ENCODE assay signal across 1 cellular context in genomic region chr9:96420468-96421219, GRCh38.
A peak's percentile ranks its signal among the peaks of the same experiment; 100 is the strongest.
TF ChIP-seq lines count a peak whose summit lies in the region.

No MANE protein-coding gene starts in this region.

TF ChIP-seq in GM12878, 131 proteins besides CTCF, POLR2A, EP300 and RAD21 (continued from another document and continues in another):
- peak; percentile 100 for TF ChIP-seq ZNF687 (IDR thresholded peaks at IDR 0.05)
- peak; percentile 43; the same call in 1 of the 2 replicates for TF ChIP-seq NBN (IDR thresholded peaks at IDR 0.05)
- no peak for TF ChIP-seq ELK1 (IDR thresholded peaks at IDR 0.05; ENCODE audit: low read depth, low read length)
- no peak for TF ChIP-seq RUNX3 (IDR thresholded peaks at IDR 0.05; ENCODE audit: low read length)
- TF ChIP-seq CEBPB (IDR thresholded peaks at IDR 0.05; ENCODE audit: borderline replicate concordance in 1 of 2, low read depth in 2 of 2, low read length in 2 of 2), result no peak
- TF ChIP-seq NFXL1 (IDR thresholded peaks at IDR 0.05; ENCODE audit: borderline replicate concordance), result no peak
- TF ChIP-seq GABPA (IDR thresholded peaks at IDR 0.05; ENCODE audit: low read depth), result no peak
- TF ChIP-seq ZBTB4 (CRISPR knock-in tag; IDR thresholded peaks at IDR 0.05), result peak; percentile 97
- no peak for TF ChIP-seq RELA (IDR thresholded peaks at IDR 0.05; ENCODE audit: borderline replicate concordance, partially characterized antibody)
- TF ChIP-seq MAX (IDR thresholded peaks at IDR 0.05; ENCODE audit: low read depth, low read length), result no peak
- TF ChIP-seq BACH1 (IDR thresholded peaks at IDR 0.05; ENCODE audit: borderline replicate concordance), result no peak
- TF ChIP-seq HSF1 (IDR thresholded peaks at IDR 0.05; ENCODE audit: low read depth, low read length), result no peak
- no peak for TF ChIP-seq TAF1 (IDR thresholded peaks at IDR 0.05; ENCODE audit: borderline replicate concordance, low read depth, low read length)
- TF ChIP-seq KAT2A (conservative IDR thresholded peaks at IDR 0.05; ENCODE audit: control insufficient read depth, low read depth, low read length), result no peak
- no peak for TF ChIP-seq TARDBP (IDR thresholded peaks at IDR 0.05; ENCODE audit: borderline replicate concordance)
- TF ChIP-seq MYC (IDR thresholded peaks at IDR 0.05; ENCODE audit: insufficient read depth, insufficient read length, insufficient replicate concordance, low read length, severe bottlenecking), result no peak
- 0 out of 2 replicates have a peak, but pooled peaks have one; percentile 20 for TF ChIP-seq MLLT1 (IDR thresholded peaks at IDR 0.05)
- no peak for TF ChIP-seq ZNF207 (IDR thresholded peaks at IDR 0.05; ENCODE audit: borderline replicate concordance)
- no peak for TF ChIP-seq EGR1 (IDR thresholded peaks at IDR 0.05; ENCODE audit: borderline replicate concordance in 1 of 2, low read depth in 2 of 2, low read length in 2 of 2)
- no peak for TF ChIP-seq SUPT20H (IDR thresholded peaks at IDR 0.05; ENCODE audit: borderline replicate concordance, control insufficient read depth, low read depth, low read length)
- TF ChIP-seq EED (IDR thresholded peaks at IDR 0.05; ENCODE audit: low read depth), result 0 out of 2 replicates have a peak, but pooled peaks have one; percentile 8
- TF ChIP-seq MXI1 (IDR thresholded peaks at IDR 0.05; ENCODE audit: low read depth, low read length), result no peak
- TF ChIP-seq RB1 (IDR thresholded peaks at IDR 0.05; ENCODE audit: borderline replicate concordance), result 0 out of 2 replicates have a peak, but pooled peaks have one; percentile 37
- 0 out of 2 replicates have a peak, but pooled peaks have one; percentile 9 for TF ChIP-seq JUNB (IDR thresholded peaks at IDR 0.05)
- TF ChIP-seq CEBPZ (IDR thresholded peaks at IDR 0.05; ENCODE audit: low read depth, low read length), result no peak
- TF ChIP-seq SUZ12 (IDR thresholded peaks at IDR 0.05; ENCODE audit: unreplicated experiment), result no peak
- peak in 1 of 2 experiments; percentile 69; a peak in 1 of 4 replicates for TF ChIP-seq SRF (IDR thresholded peaks at IDR 0.05; ENCODE audit: low read depth in 2 of 2, low read length in 2 of 2)
- peak; percentile 79; the same call in 1 of the 3 replicates for TF ChIP-seq POU2F2 (IDR thresholded peaks at IDR 0.05; ENCODE audit: borderline replicate concordance, low read depth, low read length)
- TF ChIP-seq ATF7 (IDR thresholded peaks at IDR 0.05; ENCODE audit: low read depth), result peak; percentile 56
- no peak for TF ChIP-seq PBX3 (IDR thresholded peaks at IDR 0.05; ENCODE audit: insufficient replicate concordance, low read depth, low read length)
- no peak for TF ChIP-seq ZNF217 (IDR thresholded peaks at IDR 0.05)
- no peak for TF ChIP-seq FOS (IDR thresholded peaks at IDR 0.05; ENCODE audit: borderline replicate concordance, extremely low read depth, insufficient read length)
- TF ChIP-seq MYB (IDR thresholded peaks at IDR 0.05; ENCODE audit: borderline replicate concordance, low read depth, low read length), result no peak
- no peak for TF ChIP-seq SP1 (IDR thresholded peaks at IDR 0.05; ENCODE audit: low read depth, low read length)
- TF ChIP-seq MTA2 (IDR thresholded peaks at IDR 0.05; ENCODE audit: low read depth), result peak; percentile 41
- no peak for TF ChIP-seq EZH2 (IDR thresholded peaks at IDR 0.05; ENCODE audit: borderline replicate concordance, control insufficient read depth, low read depth, low read length)
- TF ChIP-seq NFIC (IDR thresholded peaks at IDR 0.05; ENCODE audit: low read depth, low read length), result no peak
- peak; percentile 96 for TF ChIP-seq PRDM15 (CRISPR knock-in tag; IDR thresholded peaks at IDR 0.05)
